8 cellular contexts compared by ENCODE assay signal in the genomic region with DNA sequence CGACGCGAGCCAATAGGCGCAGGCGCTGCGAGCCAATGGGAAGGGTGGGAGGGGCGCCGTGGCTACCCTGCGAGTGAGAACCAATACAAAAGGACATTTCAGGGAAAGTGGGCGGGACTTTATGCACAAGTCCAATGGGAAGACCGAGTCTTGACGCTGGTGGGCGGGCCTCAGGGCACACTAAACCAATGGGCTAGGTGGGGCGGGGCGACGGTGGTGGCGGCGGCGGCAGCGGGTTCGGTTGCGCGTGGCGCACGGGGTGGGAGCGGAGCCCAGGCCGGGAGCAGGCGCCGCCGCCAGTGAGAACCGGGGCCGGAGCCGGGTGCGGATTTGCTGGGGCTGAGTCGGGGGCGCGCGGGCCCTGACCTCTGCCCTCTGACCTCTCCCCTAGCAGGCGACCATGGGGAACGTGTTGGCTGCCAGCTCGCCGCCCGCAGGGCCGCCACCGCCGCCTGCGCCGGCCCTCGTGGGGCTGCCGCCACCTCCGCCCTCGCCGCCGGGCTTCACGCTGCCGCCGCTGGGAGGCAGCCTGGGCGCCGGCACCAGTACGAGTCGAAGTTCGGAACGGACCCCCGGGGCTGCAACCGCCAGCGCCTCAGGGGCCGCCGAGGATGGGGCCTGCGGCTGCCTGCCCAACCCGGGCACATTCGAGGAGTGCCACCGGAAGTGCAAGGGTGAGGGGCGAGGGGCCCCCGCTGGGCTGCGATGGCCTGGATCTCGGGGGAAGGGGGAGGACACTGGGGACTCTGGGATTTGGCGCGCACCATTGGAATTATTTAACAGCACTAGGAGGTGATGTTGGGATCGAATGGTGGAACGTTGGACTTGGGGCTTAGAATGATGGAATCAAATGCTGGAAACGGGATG. TPM values are rescaled to one million over a fixed set of nuclear protein-coding genes. Genes with fewer than 3 reads are reported as not detected.
A peak's percentile ranks its signal among the peaks of the same experiment; 100 is the strongest.
DNase-seq lines count a peak whose midpoint lies in the region; ATAC-seq and TF ChIP-seq lines count a peak whose summit lies in the region.

A gene (plus strand): TSS at position 239 of the 867 bp plus-strand sequence. CDS start 162 bp downstream, at position 401.

- H3K9me3 ChIP-seq in HCT116 (ENCODE audit: control insufficient read depth in 1 of 2, insufficient read depth in 1 of 2, low read depth in 1 of 2, low read length in 2 of 2) (no peaks in the 10 kb centered on the region), thymus (ENCODE audit: control insufficient read depth) (no peaks in the 10 kb centered on the region)

- H3K9me2 ChIP-seq in HCT116 (ENCODE audit: insufficient read depth) = no peaks in the 10 kb centered on the region

- in situ Hi-C loops in G401 (cut with HindIII; ENCODE audit: low sequenced_read_pairs) = no loop called here

- H3K36me3 ChIP-seq in HCT116 (ENCODE audit: control insufficient read depth in 1 of 2, insufficient read depth in 2 of 2, low read length in 2 of 2) (peaks cover 10 to 45% of the 10 kb centered on the region in 2 experiments), thymus (ENCODE audit: control insufficient read depth, insufficient read depth) (peaks cover 24% of the 10 kb centered on the region)

- H4K20me1 ChIP-seq in HCT116 (ENCODE audit: insufficient read depth) = peaks cover 6% of the 10 kb centered on the region; the same call in 1 of the 2 replicates

- peak within 1 kb of the TSS; percentile 99 for H3K4me2 ChIP-seq in HCT116 (ENCODE audit: low read length)

- peaks cover 25 to 30% of the 10 kb centered on the region in 2 donors for H3K4me1 Mint-ChIP-seq in natural killer cell

- peaks cover 52% of the 10 kb centered on the region for H3K79me2 ChIP-seq in HCT116 (ENCODE audit: insufficient read depth, low read length)

- CTCF ChIA-PET in HCT116 (lab: Charles Lee) = interaction anchor here (1.1 to 1.6 kb wide), 5 partner anchors 14 to 321 kb away, joined by 3 to 7 read pairs (median 5); a partner anchor contains a TSS

- no TSS peak for BruUV-seq in HCT116 (replicated peaks; lab: Mats Ljungman, UMichigan)

- TF ChIP-seq RAD21 in HCT116 (IDR thresholded peaks at IDR 0.05; ENCODE audit: low read depth) = no peak

- peak within 1 kb of the TSS; percentile 88 to 91 for H3K27ac Mint-ChIP-seq in natural killer cell

- H3K4me3 Mint-ChIP-seq in natural killer cell = peak within 1 kb of the TSS; percentile 88

- intact Hi-C loops in HCT116 (cut with micrococcal nuclease) (no loop called here), natural killer cell (cut with micrococcal nuclease) (no loop called here)

- RAD21 ChIA-PET in HCT116 (lab: Charles Lee; ENCODE audit: low non-redundant PET in 1 of 2, low total read pairs in 2 of 2, uncharacterized antibody in 2 of 2, unreplicated experiment in 2 of 2) = no interaction called here

- ATAC-seq in HCT116 (no peak; the same call in 1 of the 2 replicates), natural killer cell (no peak), GM19397 (IDR thresholded peaks at IDR 0.05; ENCODE audit: unreplicated experiment) (no peak)

- H3K9ac ChIP-seq in HCT116 (ENCODE audit: low read length) = peak within 1 kb of the TSS; percentile 97

- peaks cover 12 to 20% of the 10 kb centered on the region in 2 experiments for H3K4me1 ChIP-seq in HCT116 (ENCODE audit: control insufficient read depth in 1 of 2, insufficient read depth in 2 of 2, low read length in 2 of 2)
- peaks cover 13% of the 10 kb centered on the region for H3K4me1 ChIP-seq in thymus (ENCODE audit: control insufficient read depth, insufficient read depth, low read length)

- TF ChIP-seq POLR2A in HCT116 (IDR thresholded peaks at IDR 0.05; ENCODE audit: borderline replicate concordance, extremely low read depth, insufficient read depth, insufficient read length) = no peak

- H2AFZ ChIP-seq in HCT116 (ENCODE audit: low read depth, low read length, poor library complexity, severe bottlenecking) = no peak within 1 kb of the TSS

- WGBS in thymus = under 1% methylated on average over 81 of the region's 81 CpGs

- H3K4me3 ChIP-seq in HCT116 (replicated peaks in 1 of 2; ENCODE audit: low read depth in 1 of 2, low read length in 2 of 2) (peak within 1 kb of the TSS; percentile 79 to 99), thymus (ENCODE audit: low read length) (peak within 1 kb of the TSS; percentile 67)

- DNase-seq in G401 (ENCODE audit: low spot score) (no peak), HCT116 (ENCODE audit: low read depth, low spot score) (no peak), NCI-H146 treated with DMSO at 0.1 percent for 48 hours (lab: John Stamatoyannopoulos, UW; ENCODE audit: unreplicated experiment) (peak; percentile 100), epithelial cell of prostate (ENCODE audit: low read depth, low spot score) (no peak), natural killer cell (no peak)
- DNase-seq in activated CD4-positive, alpha-beta T cell treated with anti-CD3 and anti-CD28 coated beads for 48 hours = peak; percentile 100

- no peaks in the 10 kb centered on the region for H3K36me3 Mint-ChIP-seq in natural killer cell

- TF ChIP-seq CTCF in HCT116 (IDR thresholded peaks at IDR 0.05 in 2 of 3, conservative IDR thresholded peaks at IDR 0.05 in 1 of 3; ENCODE audit: borderline replicate concordance in 1 of 3, insufficient read depth in 1 of 3, low read depth in 2 of 3, low read length in 2 of 3) = peak in 1 of 3 experiments; percentile 14; a peak in 1 of 6 replicates
- TF ChIP-seq CTCF in natural killer cell (IDR thresholded peaks at IDR 0.05) = no peak

- H3K9me3 Mint-ChIP-seq in natural killer cell = no peaks in the 10 kb centered on the region

- no peaks in the 10 kb centered on the region for H3K27me3 ChIP-seq in HCT116 (ENCODE audit: insufficient read depth, low read length)
- no peaks in the 10 kb centered on the region for H3K27me3 ChIP-seq in thymus (ENCODE audit: control insufficient read depth, insufficient read depth)

- peak within 1 kb of the TSS; percentile 94 for H3K27ac ChIP-seq in HCT116 (ENCODE audit: low read depth, low read length)
- peak within 1 kb of the TSS; percentile 91 for H3K27ac ChIP-seq in epithelial cell of prostate
- peak within 1 kb of the TSS; percentile 98 for H3K27ac ChIP-seq in thymus (ENCODE audit: low read depth)

- no peaks in the 10 kb centered on the region for H3K27me3 Mint-ChIP-seq in natural killer cell (ENCODE audit: low read depth in 2 of 2)

- POLR2A ChIA-PET in HCT116 (lab: Charles Lee) = interaction anchor here (0.6 to 1.6 kb wide), 8 partner anchors 9 to 248 kb away, joined by 4 to 6 read pairs (median 4); a partner anchor contains a TSS

TF ChIP-seq in HCT116, 20 proteins besides CTCF, POLR2A, EP300 and RAD21 (continues in another document):
- TF ChIP-seq EZH2phosphoT487 (IDR thresholded peaks at IDR 0.05; ENCODE audit: borderline replicate concordance) (no peak), CEBPB (IDR thresholded peaks at IDR 0.05; ENCODE audit: low read depth) (no peak), EGR1 (IDR thresholded peaks at IDR 0.05; ENCODE audit: low read depth) (no peak), CBX3 (IDR thresholded peaks at IDR 0.05; ENCODE audit: low read depth) (no peak), ZNF274 (IDR thresholded peaks at IDR 0.05; ENCODE audit: low read depth, low read length) (no peak), SP1 (IDR thresholded peaks at IDR 0.05; ENCODE audit: low read depth) (peak; percentile 99), SRF (IDR thresholded peaks at IDR 0.05; ENCODE audit: low read depth) (no peak), TCF7L2 (IDR thresholded peaks at IDR 0.05; ENCODE audit: borderline replicate concordance, extremely low read depth, insufficient read depth, insufficient read length) (no peak)
- TF ChIP-seq, protein P1, sequence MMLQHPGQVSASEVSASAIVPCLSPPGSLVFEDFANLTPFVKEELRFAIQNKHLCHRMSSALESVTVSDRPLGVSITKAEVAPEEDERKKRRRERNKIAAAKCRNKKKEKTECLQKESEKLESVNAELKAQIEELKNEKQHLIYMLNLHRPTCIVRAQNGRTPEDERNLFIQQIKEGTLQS (IDR thresholded peaks at IDR 0.05) = no peak
- TF ChIP-seq, protein P2, sequence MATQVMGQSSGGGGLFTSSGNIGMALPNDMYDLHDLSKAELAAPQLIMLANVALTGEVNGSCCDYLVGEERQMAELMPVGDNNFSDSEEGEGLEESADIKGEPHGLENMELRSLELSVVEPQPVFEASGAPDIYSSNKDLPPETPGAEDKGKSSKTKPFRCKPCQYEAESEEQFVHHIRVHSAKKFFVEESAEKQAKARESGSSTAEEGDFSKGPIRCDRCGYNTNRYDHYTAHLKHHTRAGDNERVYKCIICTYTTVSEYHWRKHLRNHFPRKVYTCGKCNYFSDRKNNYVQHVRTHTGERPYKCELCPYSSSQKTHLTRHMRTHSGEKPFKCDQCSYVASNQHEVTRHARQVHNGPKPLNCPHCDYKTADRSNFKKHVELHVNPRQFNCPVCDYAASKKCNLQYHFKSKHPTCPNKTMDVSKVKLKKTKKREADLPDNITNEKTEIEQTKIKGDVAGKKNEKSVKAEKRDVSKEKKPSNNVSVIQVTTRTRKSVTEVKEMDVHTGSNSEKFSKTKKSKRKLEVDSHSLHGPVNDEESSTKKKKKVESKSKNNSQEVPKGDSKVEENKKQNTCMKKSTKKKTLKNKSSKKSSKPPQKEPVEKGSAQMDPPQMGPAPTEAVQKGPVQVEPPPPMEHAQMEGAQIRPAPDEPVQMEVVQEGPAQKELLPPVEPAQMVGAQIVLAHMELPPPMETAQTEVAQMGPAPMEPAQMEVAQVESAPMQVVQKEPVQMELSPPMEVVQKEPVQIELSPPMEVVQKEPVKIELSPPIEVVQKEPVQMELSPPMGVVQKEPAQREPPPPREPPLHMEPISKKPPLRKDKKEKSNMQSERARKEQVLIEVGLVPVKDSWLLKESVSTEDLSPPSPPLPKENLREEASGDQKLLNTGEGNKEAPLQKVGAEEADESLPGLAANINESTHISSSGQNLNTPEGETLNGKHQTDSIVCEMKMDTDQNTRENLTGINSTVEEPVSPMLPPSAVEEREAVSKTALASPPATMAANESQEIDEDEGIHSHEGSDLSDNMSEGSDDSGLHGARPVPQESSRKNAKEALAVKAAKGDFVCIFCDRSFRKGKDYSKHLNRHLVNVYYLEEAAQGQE (IDR thresholded peaks at IDR 0.05; ENCODE audit: low read depth) = no peak
- TF ChIP-seq, protein P3, sequence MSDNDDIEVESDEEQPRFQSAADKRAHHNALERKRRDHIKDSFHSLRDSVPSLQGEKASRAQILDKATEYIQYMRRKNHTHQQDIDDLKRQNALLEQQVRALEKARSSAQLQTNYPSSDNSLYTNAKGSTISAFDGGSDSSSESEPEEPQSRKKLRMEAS (IDR thresholded peaks at IDR 0.05) = peak; percentile 81

RNA-seq across cellular contexts. Expression of the gene that starts here (rescaled TPM):
- total RNA-seq in G401 (2014; rRNA removed; shearing (Covaris generic)) = 226 and 256 TPM in 2 replicates
- total RNA-seq in HCT116 (2021; ENCODE audit: unreplicated experiment) (178 TPM), natural killer cell (10 to 100 TPM; 22.4 to 29.1 (median 23.5) TPM)
- 103 and 112 TPM in 2 replicates for polyA plus RNA-seq in HCT116 (2012)
- 25.6 TPM for polyA plus RNA-seq in thymus

Comparison
In these comparisons a context has a peak if more than half of its experiments do, and no peak if none do; other contexts are left out.
1. DNase-seq: peak in NCI-H146 treated with DMSO at 0.1 percent for 48 hours (single experiment) and activated CD4-positive, alpha-beta T cell treated with anti-CD3 and anti-CD28 coated beads for 48 hours (single experiment); none in G401 (single experiment), HCT116 (single experiment), epithelial cell of prostate (single experiment) and natural killer cell (single experiment).
2. Peak in every context shown above with its lines, with median percentiles within 50 percentile points of each other: H3K27ac ChIP-seq.